In genomic region chr5:58404734-58405133, GRCh38 we compare ENCODE assay signal across 20 cellular contexts.
"Had no signal": no experiment of that assay in that cellular context is flagged by ENCODE, and none has a peak within 500 bp of the region (broad histone marks: within the 10 kb centered on the region; RNA-seq: fewer than 3 reads in every experiment).

No MANE protein-coding gene starts in this region.

- H3K36me3 Mint-ChIP-seq: naive thymus-derived CD8-positive, alpha-beta T cell; stimulated activated naive B cell treated with anti-CD40 and anti-IgM and Interleukin-4, amounts not matched to agents 10 μg/mL and 1 μg/mL and 100 μg/mL, for 72 hours had no signal

- H3K4me1 Mint-ChIP-seq: naive thymus-derived CD8-positive, alpha-beta T cell; stimulated activated naive B cell treated with anti-CD40 and anti-IgM and Interleukin-4, amounts not matched to agents 10 μg/mL and 1 μg/mL and 100 μg/mL, for 72 hours; stimulated activated naive CD8-positive, alpha-beta T cell treated with anti-CD3 and anti-CD28 coated beads, Interleukin-15, amount 100 ng/mL, for 72 hours had no signal

- H3K36me3 ChIP-seq: colonic mucosa, heart left ventricle, neutrophil, right lobe of liver, thoracic aorta, transverse colon had no signal

- H3K4me3 ChIP-seq: colonic mucosa, heart left ventricle, mucosa of descending colon, psoas muscle, right lobe of liver, thoracic aorta, transverse colon had no signal

- FAIRE-seq: frontal cortex, islet of Langerhans had no signal

- ATAC-seq: heart left ventricle; left lobe of liver; mucosa of descending colon; naive thymus-derived CD8-positive, alpha-beta T cell; psoas muscle; right lobe of liver; stimulated activated naive B cell treated with anti-CD40 and anti-IgM and Interleukin-4, amounts not matched to agents 10 μg/mL and 1 μg/mL and 100 μg/mL, for 72 hours; stimulated activated naive CD8-positive, alpha-beta T cell treated with anti-CD3 and anti-CD28 coated beads, Interleukin-15, amount 100 ng/mL, for 72 hours had no signal

- DNase-seq: cerebellar nuclear complex; colonic mucosa; dermis blood vessel endothelial cell; heart left ventricle; hypothalamus; mucosa of descending colon; naive thymus-derived CD8-positive, alpha-beta T cell; psoas muscle; retina; right lobe of liver; stimulated activated CD4-positive, alpha-beta T cell treated with anti-CD3 and anti-CD28 coated beads, Interleukin-2, amount 100 ng/mL, for 24 hours; stimulated activated CD4-positive, alpha-beta T cell treated with anti-CD3 and anti-CD28 coated beads, Interleukin-4, amount 100 ng/mL, for 4 hours; stimulated activated naive B cell treated with anti-CD40 and anti-IgM and Interleukin-4, amounts not matched to agents 10 μg/mL and 1 μg/mL and 100 μg/mL, for 72 hours; stimulated activated naive CD8-positive, alpha-beta T cell treated with anti-CD3 and anti-CD28 coated beads, Interleukin-15, amount 100 ng/mL, for 72 hours; transverse colon had no signal

- H3K9me3 Mint-ChIP-seq: naive thymus-derived CD8-positive, alpha-beta T cell; stimulated activated naive B cell treated with anti-CD40 and anti-IgM and Interleukin-4, amounts not matched to agents 10 μg/mL and 1 μg/mL and 100 μg/mL, for 72 hours; stimulated activated naive CD8-positive, alpha-beta T cell treated with anti-CD3 and anti-CD28 coated beads, Interleukin-15, amount 100 ng/mL, for 72 hours had no signal

- H3K27me3 ChIP-seq: colonic mucosa, heart left ventricle, neutrophil, right lobe of liver, transverse colon had no signal

- H3K27ac ChIP-seq: colonic mucosa, heart left ventricle, neutrophil, psoas muscle, right lobe of liver, thoracic aorta, transverse colon had no signal

- H3K4me1 ChIP-seq: colonic mucosa, psoas muscle, right lobe of liver, transverse colon had no signal

- H3K27ac Mint-ChIP-seq: naive thymus-derived CD8-positive, alpha-beta T cell; stimulated activated naive B cell treated with anti-CD40 and anti-IgM and Interleukin-4, amounts not matched to agents 10 μg/mL and 1 μg/mL and 100 μg/mL, for 72 hours; stimulated activated naive CD8-positive, alpha-beta T cell treated with anti-CD3 and anti-CD28 coated beads, Interleukin-15, amount 100 ng/mL, for 72 hours had no signal

- H3K4me3 Mint-ChIP-seq: naive thymus-derived CD8-positive, alpha-beta T cell; stimulated activated naive B cell treated with anti-CD40 and anti-IgM and Interleukin-4, amounts not matched to agents 10 μg/mL and 1 μg/mL and 100 μg/mL, for 72 hours; stimulated activated naive CD8-positive, alpha-beta T cell treated with anti-CD3 and anti-CD28 coated beads, Interleukin-15, amount 100 ng/mL, for 72 hours had no signal
